ENCODE assay signal across 8 cellular contexts in the genomic region with DNA sequence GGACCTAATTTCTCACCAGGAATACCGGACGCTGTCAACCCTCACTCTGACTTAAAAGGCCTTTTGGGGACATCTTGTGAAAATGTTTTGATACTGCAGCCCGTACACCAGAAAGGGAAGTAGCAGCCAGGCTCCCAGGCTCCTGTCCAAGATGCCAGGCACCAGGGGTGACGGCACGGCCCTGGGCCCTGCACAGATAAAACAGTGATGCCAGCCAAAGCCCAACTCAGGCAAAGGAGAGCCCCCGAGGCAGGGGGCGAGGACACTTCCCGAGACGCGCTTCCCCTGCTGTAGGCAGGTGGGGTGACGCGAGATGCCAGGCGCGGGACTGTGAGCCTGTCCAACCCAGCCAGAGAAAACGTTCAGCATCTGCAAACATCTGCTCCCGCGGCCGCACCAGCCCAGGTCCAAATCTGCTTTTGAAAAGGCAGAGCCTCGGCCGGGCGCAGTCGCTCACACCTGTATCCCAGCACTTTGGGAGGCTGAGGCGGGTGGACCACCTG. TPM values are rescaled to one million over a fixed set of nuclear protein-coding genes. Genes with fewer than 3 reads are reported as not detected.
A peak's percentile ranks its signal among the peaks of the same experiment; 100 is the strongest.
DNase-seq lines count a peak whose midpoint lies in the region; ATAC-seq, FAIRE-seq and TF ChIP-seq lines count a peak whose summit lies in the region.

No MANE protein-coding gene starts in this region.

- no peak overlapping the region for H3K18ac ChIP-seq in H1 (ENCODE audit: extremely low read depth, low read length)

- H3K9ac ChIP-seq in H1 (replicated peaks in 1 of 4; ENCODE audit: extremely low read depth in 1 of 4, low read depth in 3 of 4, low read length in 3 of 4) = no peak overlapping the region

- no peak overlapping the region for H3K4me2 ChIP-seq in H1 (ENCODE audit: insufficient read depth in 1 of 2, low read depth in 2 of 2, low read length in 2 of 2)

- H4K20me1 ChIP-seq in H1 (replicated peaks in 1 of 2; ENCODE audit: control insufficient read depth in 1 of 2, insufficient read depth in 2 of 2, low read length in 2 of 2) = peaks cover 0 to under 1% of the 10 kb centered on the region in 2 experiments

- H3K9me3 Mint-ChIP-seq in osteocyte (ENCODE audit: unreplicated experiment) = no peaks in the 10 kb centered on the region
- H3K9me3 Mint-ChIP-seq in activated naive CD4-positive, alpha-beta T cell treated with anti-CD3 and anti-CD28 coated beads for 36 hours = no peaks in the 10 kb centered on the region

- TF ChIP-seq EP300 in H1 (IDR thresholded peaks at IDR 0.05; ENCODE audit: borderline replicate concordance in 1 of 2, low read depth in 2 of 2, low read length in 2 of 2) = no peak
- TF ChIP-seq EP300 in suprapubic skin (IDR thresholded peaks at IDR 0.05) = no peak

- no peak overlapping the region for H4K5ac ChIP-seq in H1 (ENCODE audit: insufficient read length, low read depth, low read length)

- H3K79me2 ChIP-seq in H1 (ENCODE audit: control insufficient read depth in 1 of 2, insufficient read depth in 2 of 2, low read length in 2 of 2) = no peaks in the 10 kb centered on the region

- no peaks in the 10 kb centered on the region for H3K23me2 ChIP-seq in H1 (ENCODE audit: low read depth, low read length)

- no peaks in the 10 kb centered on the region for H3K79me1 ChIP-seq in H1 (ENCODE audit: low read depth, low read length)

- H2BK15ac ChIP-seq in H1 (ENCODE audit: low read length) = no peak overlapping the region

- FAIRE-seq in H1 (lab: Jason Lieb, UNC) = no peak

- no peak overlapping the region for H2AFZ ChIP-seq in H1 (ENCODE audit: low read length)

- H3K4me3 ChIP-seq in H1 (ENCODE audit: extremely low read depth in 1 of 4, insufficient read depth in 2 of 4, low read depth in 3 of 4, low read length in 4 of 4) = no peak overlapping the region
- H3K4me3 ChIP-seq in suprapubic skin = no peak overlapping the region

- no peak overlapping the region for H4K91ac ChIP-seq in H1 (replicated peaks; ENCODE audit: insufficient read length, low read length)

- no peak overlapping the region for H3K23ac ChIP-seq in H1 (ENCODE audit: insufficient read length)

- WGBS in H1 (ENCODE audit: extremely low coverage in 1 of 2, insufficient coverage in 1 of 2, insufficient read length in 1 of 2, insufficient replicate concordance in 2 of 2, low coverage in 1 of 2, low lambda C conversion rate in 2 of 2, missing lambda C conversion rate in 1 of 2), 2 experiments = 87% methylated on average over 14 of the region's 23 CpGs; no CpG with 5 or more reads in 1 of the 2 experiments
- 62% methylated on average over 8 of the region's 23 CpGs for WGBS in suprapubic skin

- intact Hi-C loops in activated naive CD4-positive, alpha-beta T cell treated with anti-CD3 and anti-CD28 coated beads for 36 hours (cut with micrococcal nuclease) = no loop called here

- TF ChIP-seq RAD21 in H1 (IDR thresholded peaks at IDR 0.05 in 1 of 2, conservative IDR thresholded peaks at IDR 0.05 in 1 of 2; ENCODE audit: low read depth in 2 of 2, low read length in 2 of 2) = peak; percentile 19 to 49; a peak in 3 of 4 replicates

- no peak overlapping the region for H2BK12ac ChIP-seq in H1 (ENCODE audit: low read depth, low read length)

- no peak overlapping the region for H2AK5ac ChIP-seq in H1 (ENCODE audit: low read depth, low read length)

- no peaks in the 10 kb centered on the region for H3K27me3 Mint-ChIP-seq in osteocyte (ENCODE audit: unreplicated experiment)
- H3K27me3 Mint-ChIP-seq in activated naive CD4-positive, alpha-beta T cell treated with anti-CD3 and anti-CD28 coated beads for 36 hours (ENCODE audit: low read depth) = no peaks in the 10 kb centered on the region

- TF ChIP-seq POLR2A in H1 (IDR thresholded peaks at IDR 0.05; ENCODE audit: control extremely low read depth in 1 of 2, low read depth in 2 of 2, low read length in 2 of 2) = no peak
- TF ChIP-seq POLR2A in suprapubic skin (IDR thresholded peaks at IDR 0.05) = no peak

- no peaks in the 10 kb centered on the region for H3K4me1 ChIP-seq in H1 (replicated peaks in 1 of 4; ENCODE audit: control insufficient read depth in 3 of 4, insufficient read depth in 4 of 4, low read length in 3 of 4)
- H3K4me1 ChIP-seq in suprapubic skin = no peaks in the 10 kb centered on the region

- no peak overlapping the region for H3K14ac ChIP-seq in H1 (ENCODE audit: insufficient read length)

- H3K36me3 ChIP-seq in H1 (ENCODE audit: control insufficient read depth in 2 of 4, insufficient read depth in 4 of 4, low read length in 3 of 4) = no peaks in the 10 kb centered on the region
- no peaks in the 10 kb centered on the region for H3K36me3 ChIP-seq in suprapubic skin

- CTCF ChIA-PET in H1 (lab: Charles Lee; ENCODE audit: partially characterized antibody) = interaction anchor here (0.9 to 3.0 kb wide), 7 partner anchors 10 to 151 kb away, joined by 3 to 15 read pairs (median 7); no protein-coding TSS in a partner anchor
- CTCF ChIA-PET in activated naive CD4-positive, alpha-beta T cell treated with anti-CD3 and anti-CD28 coated beads for 36 hours (lab: Charles Lee) = interaction anchor here (0.8 to 1.7 kb wide), 2 partner anchors 26 to 151 kb away, joined by 3 to 7 read pairs; no protein-coding TSS in a partner anchor

- no peak overlapping the region for H3K4me3 Mint-ChIP-seq in osteocyte (ENCODE audit: unreplicated experiment)
- no peak overlapping the region for H3K4me3 Mint-ChIP-seq in activated naive CD4-positive, alpha-beta T cell treated with anti-CD3 and anti-CD28 coated beads for 36 hours

- H3K36me3 Mint-ChIP-seq in osteocyte (ENCODE audit: unreplicated experiment) = no peaks in the 10 kb centered on the region
- H3K36me3 Mint-ChIP-seq in activated naive CD4-positive, alpha-beta T cell treated with anti-CD3 and anti-CD28 coated beads for 36 hours (ENCODE audit: low read depth) = no peaks in the 10 kb centered on the region

- ATAC-seq in GM18502 (IDR thresholded peaks at IDR 0.05; ENCODE audit: poor library complexity, unreplicated experiment) (no peak), GM21447 (IDR thresholded peaks at IDR 0.05; ENCODE audit: unreplicated experiment) (no peak)

- H3K27ac ChIP-seq in H1 (ENCODE audit: low read depth, low read length) = no peak overlapping the region
- H3K27ac ChIP-seq in suprapubic skin = no peak overlapping the region

- no peak overlapping the region for H2BK20ac ChIP-seq in H1 (ENCODE audit: low read length)

- no peak overlapping the region for H3K27ac Mint-ChIP-seq in osteocyte (ENCODE audit: unreplicated experiment)
- no peak overlapping the region for H3K27ac Mint-ChIP-seq in activated naive CD4-positive, alpha-beta T cell treated with anti-CD3 and anti-CD28 coated beads for 36 hours

- POLR2A ChIA-PET in H1 (lab: Charles Lee; ENCODE audit: partially characterized antibody) = no interaction called here

- no peaks in the 10 kb centered on the region for H3K27me3 ChIP-seq in H1 (replicated peaks in 1 of 4; ENCODE audit: control insufficient read depth in 3 of 4, extremely low read depth in 1 of 4, insufficient read depth in 3 of 4, low read length in 3 of 4)
- no peaks in the 10 kb centered on the region for H3K27me3 ChIP-seq in suprapubic skin

- DNase-seq in GM10266 (ENCODE audit: extremely low spot score) (no peak), NCI-H460 (ENCODE audit: extremely low read depth, low read depth) (peak; percentile 49), H1 (ENCODE audit: low read depth in 1 of 2, low spot score in 2 of 2) (no peak), osteocyte (ENCODE audit: extremely low spot score, unreplicated experiment) (no peak), suprapubic skin (ENCODE audit: low spot score in 2 of 2) (no peak)
- no peak for DNase-seq in activated naive CD4-positive, alpha-beta T cell treated with anti-CD3 and anti-CD28 coated beads for 36 hours

- H3K4ac ChIP-seq in H1 (replicated peaks; ENCODE audit: insufficient read length, low read depth, low read length) = no peak overlapping the region

- no peaks in the 10 kb centered on the region for H3K4me1 Mint-ChIP-seq in osteocyte (ENCODE audit: unreplicated experiment)
- peaks cover 8% of the 10 kb centered on the region for H3K4me1 Mint-ChIP-seq in activated naive CD4-positive, alpha-beta T cell treated with anti-CD3 and anti-CD28 coated beads for 36 hours (ENCODE audit: low read depth)

- no peak overlapping the region for H2BK5ac ChIP-seq in H1 (ENCODE audit: low read depth, low read length)

- H4K8ac ChIP-seq in H1 (ENCODE audit: extremely low read depth, insufficient read depth, low read length) = no peak overlapping the region

- H3K9me3 ChIP-seq in H1 (ENCODE audit: insufficient read depth in 2 of 2, low read depth in 1 of 2, low read length in 1 of 2) (no peaks in the 10 kb centered on the region), suprapubic skin (no peaks in the 10 kb centered on the region)

- no peak overlapping the region for H2BK120ac ChIP-seq in H1 (replicated peaks; ENCODE audit: low read depth, low read length)

- H3K56ac ChIP-seq in H1 (replicated peaks; ENCODE audit: insufficient read length, low read depth, low read length) = no peak overlapping the region

- TF ChIP-seq CTCF in GM10266 (IDR thresholded peaks at IDR 0.05; ENCODE audit: control insufficient read depth, insufficient read depth, low read depth, missing control alignments) = peak; percentile 57
- TF ChIP-seq CTCF in H1 (IDR thresholded peaks at IDR 0.05; ENCODE audit: control extremely low read depth in 1 of 3, insufficient read depth in 1 of 3, low read depth in 1 of 3, low read length in 3 of 3) = peak in 1 of 3 experiments; percentile 18; a peak in 1 of 4 replicates
- peak; percentile 32 for TF ChIP-seq CTCF in osteocyte (IDR thresholded peaks at IDR 0.05)
- peak in 1 of 2 donors; percentile 30 for TF ChIP-seq CTCF in suprapubic skin (IDR thresholded peaks at IDR 0.05)

RNA-seq across cellular contexts. Expression of gene ZFAND2A, which starts 15.7 kb away (rescaled TPM):
- 36.7 and 40.0 TPM in 2 replicates for total RNA-seq in NCI-H460 (2014; rRNA removed; shearing (Covaris generic))
- polyA plus RNA-seq in NCI-H460 (2014; cell fraction: nucleus; rRNA removed) = 30.4 and 40.2 TPM in 2 replicates
- 15.5 and 16.6 TPM in 2 replicates for total RNA-seq in H1 (2021; fragmentation: NEBNext Ultra II Directional; extraction: Animal tissue kit (Norgen Biotek cat#: 25700))
- 17.7 and 20.3 TPM in 2 replicates for polyA plus RNA-seq in H1 (2011; rRNA removed)
- polyA plus RNA-seq in H1 (2011; cell fraction: cytosol; rRNA removed) = 22.7 TPM
- polyA plus RNA-seq in H1 (2011; cell fraction: nucleus; rRNA removed) = 12.6 TPM
- polyA plus RNA-seq in H1 (2012, experiment 1 of 2) = 18.9 to 23.2 TPM (median 21.4 TPM) in 4 replicates
- polyA plus RNA-seq in H1 (2012, experiment 2 of 2) = 18.0 TPM
- 7.9 TPM for polyA plus RNA-seq in H1 (2013, experiment 1 of 2)
- polyA plus RNA-seq in H1 (2013, experiment 2 of 2) = 8.7 TPM
- polyA minus RNA-seq in H1 (2011; rRNA and poly(A)+ RNA removed) = 9.8 and 10.7 TPM in 2 replicates
- 7.8 TPM for polyA minus RNA-seq in H1 (2011; cell fraction: cytosol; rRNA and poly(A)+ RNA removed)
- polyA minus RNA-seq in H1 (2011; cell fraction: nucleus; rRNA and poly(A)+ RNA removed) = 7.3 TPM
- 17.1 and 18.3 TPM in 2 replicates for total RNA-seq in osteocyte
- total RNA-seq in activated naive CD4-positive, alpha-beta T cell treated with anti-CD3 and anti-CD28 coated beads for 36 hours = 10 to 100 TPM; 19.1 to 20.7 TPM
- total RNA-seq in suprapubic skin = 10 to 100 TPM; 17.8 to 27.0 (median 22.3) TPM

RNA-seq across cellular contexts. Expression of gene GPER1, which starts 56.4 kb away (rescaled TPM):
- 1.9 and 2.3 TPM in 2 replicates for total RNA-seq in NCI-H460 (2014; rRNA removed; shearing (Covaris generic))
- polyA plus RNA-seq in NCI-H460 (2014; cell fraction: nucleus; rRNA removed) = 0.24 and 1.2 TPM in 2 replicates
- 0.24 and 0.52 TPM in 2 replicates for total RNA-seq in H1 (2021; fragmentation: NEBNext Ultra II Directional; extraction: Animal tissue kit (Norgen Biotek cat#: 25700))
- polyA plus RNA-seq in H1 (2011; rRNA removed) = 0.47 and 0.78 TPM in 2 replicates
- polyA plus RNA-seq in H1 (2011; cell fraction: cytosol; rRNA removed) = 0.56 TPM
- polyA plus RNA-seq in H1 (2011; cell fraction: nucleus; rRNA removed) = 1.00 TPM
- 0.36 to 0.68 TPM (median 0.62 TPM) in 4 replicates for polyA plus RNA-seq in H1 (2012, experiment 1 of 2)
- 0.17 TPM for polyA plus RNA-seq in H1 (2012, experiment 2 of 2)
- polyA plus RNA-seq in H1 (2013, experiment 1 of 2) = 0.20 TPM
- 0.20 TPM for polyA plus RNA-seq in H1 (2013, experiment 2 of 2)
- 0.16 and 0.27 TPM in 2 replicates for polyA minus RNA-seq in H1 (2011; rRNA and poly(A)+ RNA removed)
- polyA minus RNA-seq in H1 (2011; cell fraction: cytosol; rRNA and poly(A)+ RNA removed) = not detected
- polyA minus RNA-seq in H1 (2011; cell fraction: nucleus; rRNA and poly(A)+ RNA removed) = 0.70 TPM
- 2.5 and 3.0 TPM in 2 replicates for total RNA-seq in osteocyte
- not detected for total RNA-seq in activated naive CD4-positive, alpha-beta T cell treated with anti-CD3 and anti-CD28 coated beads for 36 hours
- 10 to 100 TPM in 1 of 4 donors, 1 to 10 TPM in 3; 2.6 to 11.9 (median 5.1) TPM for total RNA-seq in suprapubic skin
